In the genomic region with DNA sequence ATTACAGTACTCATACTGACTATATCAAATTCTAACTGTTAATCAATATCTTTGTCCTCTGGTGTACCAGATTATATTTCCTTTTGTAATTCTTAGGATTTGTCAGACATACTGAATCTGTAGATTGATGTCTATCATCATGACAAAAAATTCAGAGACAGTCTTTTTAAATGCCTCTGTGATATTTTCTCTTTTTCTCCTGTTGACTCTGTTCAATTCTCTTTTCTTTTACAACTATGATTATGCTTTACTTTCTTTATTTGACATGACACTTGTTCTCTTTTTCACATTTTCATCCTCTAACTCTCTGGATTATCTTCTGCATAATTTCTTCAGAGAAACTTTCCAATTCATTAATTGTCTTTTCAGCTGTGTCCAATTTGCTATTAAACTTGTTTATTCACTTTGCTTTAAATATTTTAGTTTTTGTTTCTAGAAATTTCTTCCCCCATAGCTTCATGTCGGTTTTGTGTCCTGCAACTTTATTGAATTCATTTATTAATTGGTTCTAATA, we compare ENCODE assay signal across 21 cellular contexts.
DNase-seq lines count a peak whose midpoint lies in the region; ATAC-seq, FAIRE-seq and TF ChIP-seq lines count a peak whose summit lies in the region.
"Had no signal": no experiment of that assay in that cellular context is flagged by ENCODE, and none has a peak within 500 bp of the region (broad histone marks: within the 10 kb centered on the region; RNA-seq: fewer than 3 reads in every experiment).

No MANE protein-coding gene starts in this region.

- H3K27me3 Mint-ChIP-seq in activated T-cell treated with anti-CD3 and anti-CD28 coated beads, Interleukin-2, amount 50 U/mL, for 72 hours (ENCODE audit: low read depth) = no peaks in the 10 kb centered on the region
- no peaks in the 10 kb centered on the region for H3K27me3 Mint-ChIP-seq in effector memory CD8-positive, alpha-beta T cell
- H3K27me3 Mint-ChIP-seq: B cell; CD4-positive, CD25-positive, alpha-beta regulatory T cell had no signal

- no peak for FAIRE-seq in K562 (lab: Jason Lieb, UNC)
- FAIRE-seq in islet of Langerhans (lab: Jason Lieb, UNC) = peak; percentile 13
- FAIRE-seq: G401.6, GM12892, H54 had no signal

- H3K9me3 ChIP-seq in HEK293 (ENCODE audit: control insufficient read depth, insufficient read depth, low read depth, low read length) (no peaks in the 10 kb centered on the region), K562 (replicated peaks; ENCODE audit: control insufficient read depth, insufficient read depth, low read depth, low read length) (no peaks in the 10 kb centered on the region), left ventricle myocardium inferior (replicated peaks) (peaks cover 55% of the 10 kb centered on the region)
- H3K9me3 ChIP-seq: HAP-1 had no signal

- no TSS peak for BruUV-seq in K562 (replicated peaks; lab: Mats Ljungman, UMichigan)

- H2AFZ ChIP-seq in K562 (ENCODE audit: low read depth, low read length) = no peak overlapping the region
- H2AFZ ChIP-seq: GM23338 had no signal

- CTCF ChIA-PET in HEK293 (lab: Yijun Ruan, JAX) (interaction anchor here (0.6 to 0.7 kb wide), 2 partner anchors 33 to 154 kb away, joined by 3 read pairs; a partner anchor contains a TSS), K562 (lab: Yijun Ruan, JAX; ENCODE audit: low intra/inter-chr PET ratio) (no interaction called here)

- no peaks in the 10 kb centered on the region for H3K4me1 Mint-ChIP-seq in activated T-cell treated with anti-CD3 and anti-CD28 coated beads, Interleukin-2, amount 50 U/mL, for 72 hours (ENCODE audit: low read depth)
- H3K4me1 Mint-ChIP-seq in effector memory CD8-positive, alpha-beta T cell (ENCODE audit: low read depth in 2 of 2) = no peaks in the 10 kb centered on the region
- H3K4me1 Mint-ChIP-seq: GM23338 had no signal

- TF ChIP-seq RAD21 in K562 (CRISPR knock-in tag; conservative IDR thresholded peaks at IDR 0.05 in 1 of 2, IDR thresholded peaks at IDR 0.05 in 1 of 2) = no peak

- H3K4me1 ChIP-seq in HEK293 (ENCODE audit: control insufficient read depth, insufficient read depth, low read length) (no peaks in the 10 kb centered on the region), K562 (replicated peaks in 1 of 2; ENCODE audit: control insufficient read depth in 2 of 2, insufficient read depth in 2 of 2, low read length in 2 of 2) (no peaks in the 10 kb centered on the region), left ventricle myocardium inferior (no peaks in the 10 kb centered on the region)
- H3K4me1 ChIP-seq: BLaER1, HAP-1 had no signal

- H3K4me2 ChIP-seq in K562 (ENCODE audit: insufficient read depth, low read length) = no peak overlapping the region
- H3K4me2 ChIP-seq: BLaER1, GM23338 had no signal

- peak overlapping the region; percentile 13 for H3K27ac Mint-ChIP-seq in activated T-cell treated with anti-CD3 and anti-CD28 coated beads, Interleukin-2, amount 50 U/mL, for 72 hours
- no peak overlapping the region for H3K27ac Mint-ChIP-seq in effector memory CD8-positive, alpha-beta T cell
- H3K27ac Mint-ChIP-seq: B cell; CD4-positive, CD25-positive, alpha-beta regulatory T cell; CD8-positive, alpha-beta T cell; GM23338 had no signal

- H3K79me2 ChIP-seq in K562 (ENCODE audit: control insufficient read depth, insufficient read depth, low read length) = no peaks in the 10 kb centered on the region

- intact Hi-C loops in K562 (cut with micrococcal nuclease) = no loop called here
- intact Hi-C loops in left ventricle myocardium inferior (cut with micrococcal nuclease) = no loop called here

- H3K36me3 ChIP-seq in HEK293 (ENCODE audit: control insufficient read depth in 2 of 2, insufficient read depth in 1 of 2, low read length in 2 of 2) (no peaks in the 10 kb centered on the region), K562 (ENCODE audit: control insufficient read depth, insufficient read depth, low read length) (no peaks in the 10 kb centered on the region), left ventricle myocardium inferior (no peaks in the 10 kb centered on the region)
- H3K36me3 ChIP-seq: BLaER1, HAP-1 had no signal

- H3K27ac ChIP-seq in HEK293 (ENCODE audit: extremely low read depth, low read depth, low read length) (no peak overlapping the region), K562 (ENCODE audit: extremely low read depth, low read depth, low read length) (no peak overlapping the region), left ventricle myocardium inferior (replicated peaks) (no peak overlapping the region)
- H3K27ac ChIP-seq: BLaER1, C4-2B had no signal

- H3K36me3 Mint-ChIP-seq in activated T-cell treated with anti-CD3 and anti-CD28 coated beads, Interleukin-2, amount 50 U/mL, for 72 hours (ENCODE audit: insufficient read depth in 2 of 2) = peaks cover 33 to 54% of the 10 kb centered on the region in 2 donors
- H3K36me3 Mint-ChIP-seq in effector memory CD8-positive, alpha-beta T cell (ENCODE audit: insufficient read depth) = no peaks in the 10 kb centered on the region

- H3K4me3 ChIP-seq in HEK293 (ENCODE audit: low read depth, low read length) (no peak overlapping the region), K562 (no peak overlapping the region), left ventricle myocardium inferior (no peak overlapping the region)
- H3K4me3 ChIP-seq: BLaER1, GM23338, HAP-1 had no signal

- H3K4me3 Mint-ChIP-seq in activated T-cell treated with anti-CD3 and anti-CD28 coated beads, Interleukin-2, amount 50 U/mL, for 72 hours = no peak overlapping the region
- no peak overlapping the region for H3K4me3 Mint-ChIP-seq in effector memory CD8-positive, alpha-beta T cell
- H3K4me3 Mint-ChIP-seq: B cell; CD4-positive, CD25-positive, alpha-beta regulatory T cell; CD8-positive, alpha-beta T cell; GM23338 had no signal

- no peak for DNase-seq in activated T-cell treated with anti-CD3 and anti-CD28 coated beads, Interleukin-2, amount 50 U/mL, for 72 hours
- DNase-seq in activated T-cell treated with anti-CD3 and anti-CD28 coated beads, Interleukin-2, amount 50 U/mL, for 1 hour = no peak
- DNase-seq in K562 (ENCODE audit: extremely low read depth in 1 of 4, low spot score in 3 of 4) (no peak), left ventricle myocardium inferior (no peak)
- DNase-seq in effector memory CD8-positive, alpha-beta T cell = no peak
- DNase-seq: Caco-2; CD4-positive, CD25-positive, alpha-beta regulatory T cell; CD8-positive, alpha-beta T cell; DMS153; DND-41 had no signal

- no peaks in the 10 kb centered on the region; the same call in 1 of the 2 replicates for H4K20me1 ChIP-seq in K562 (replicated peaks; ENCODE audit: control insufficient read depth, insufficient read depth, low read length)
- H4K20me1 ChIP-seq: BLaER1 had no signal

- H3K27me3 ChIP-seq in K562 (ENCODE audit: control insufficient read depth in 2 of 2, insufficient read depth in 2 of 2, low read length in 2 of 2) (peaks cover 0 to 4% of the 10 kb centered on the region in 2 experiments; a peak in 2 of 5 replicates), left ventricle myocardium inferior (ENCODE audit: low read depth) (no peaks in the 10 kb centered on the region)
- H3K27me3 ChIP-seq: BLaER1 had no signal

- H3K9me3 Mint-ChIP-seq in activated T-cell treated with anti-CD3 and anti-CD28 coated beads, Interleukin-2, amount 50 U/mL, for 72 hours = peaks cover 16 to 19% of the 10 kb centered on the region in 2 donors
- peaks cover 0 to 6% of the 10 kb centered on the region in 2 donors for H3K9me3 Mint-ChIP-seq in effector memory CD8-positive, alpha-beta T cell

- TF ChIP-seq CTCF in HEK293 (tag by site-specific recombination; IDR thresholded peaks at IDR 0.05) (no peak), K562 (IDR thresholded peaks at IDR 0.05 in 2 of 3, conservative IDR thresholded peaks at IDR 0.05 in 1 of 3; ENCODE audit: insufficient read depth in 2 of 3, low read depth in 1 of 3, low read length in 3 of 3) (no peak), left ventricle myocardium inferior (IDR thresholded peaks at IDR 0.05; ENCODE audit: borderline replicate concordance) (no peak)

- TF ChIP-seq POLR2A in K562 (conservative IDR thresholded peaks at IDR 0.05) = no peak

- in situ Hi-C loops in K562 (cut with MboI) = no loop called here

- POLR2A ChIA-PET in HEK293 (lab: Yijun Ruan, JAX) = no interaction called here
- POLR2A ChIA-PET in K562 (lab: Yijun Ruan, JAX) = interaction anchor here (1.3 kb wide), 1 partner anchor 10 kb away, joined by 3 read pairs; no protein-coding TSS in a partner anchor

- 0% methylated on average over 1 of the region's 1 CpG for WGBS in K562 (ENCODE audit: insufficient coverage, low coverage, missing lambda C conversion rate)

- no peaks in the 10 kb centered on the region for H3K9me1 ChIP-seq in K562 (ENCODE audit: control insufficient read depth, insufficient read depth, low read length)

- no peak overlapping the region for H3K9ac ChIP-seq in K562 (ENCODE audit: insufficient read depth in 1 of 2, low read depth in 2 of 2, low read length in 2 of 2)
- H3K9ac ChIP-seq: BLaER1 had no signal

- TF ChIP-seq EP300 in K562 (IDR thresholded peaks at IDR 0.05; ENCODE audit: low read length) = no peak

- ATAC-seq in activated T-cell treated with anti-CD3 and anti-CD28 coated beads, Interleukin-2, amount 50 U/mL, for 72 hours (replicated peaks in 1 of 2) = no peak
- ATAC-seq in K562 = no peak
- no peak for ATAC-seq in GM21786 (IDR thresholded peaks at IDR 0.05; ENCODE audit: unreplicated experiment)
- no peak for ATAC-seq in effector memory CD8-positive, alpha-beta T cell (replicated peaks)
- ATAC-seq: CD8-positive, alpha-beta T cell; GM23338 had no signal

TF ChIP-seq in HEK293, 187 proteins besides CTCF, POLR2A, EP300 and RAD21 (continues in another document):
- no peak for TF ChIP-seq ZNF112 (tag by site-specific recombination; IDR thresholded peaks at IDR 0.05)
- TF ChIP-seq, protein P1, sequence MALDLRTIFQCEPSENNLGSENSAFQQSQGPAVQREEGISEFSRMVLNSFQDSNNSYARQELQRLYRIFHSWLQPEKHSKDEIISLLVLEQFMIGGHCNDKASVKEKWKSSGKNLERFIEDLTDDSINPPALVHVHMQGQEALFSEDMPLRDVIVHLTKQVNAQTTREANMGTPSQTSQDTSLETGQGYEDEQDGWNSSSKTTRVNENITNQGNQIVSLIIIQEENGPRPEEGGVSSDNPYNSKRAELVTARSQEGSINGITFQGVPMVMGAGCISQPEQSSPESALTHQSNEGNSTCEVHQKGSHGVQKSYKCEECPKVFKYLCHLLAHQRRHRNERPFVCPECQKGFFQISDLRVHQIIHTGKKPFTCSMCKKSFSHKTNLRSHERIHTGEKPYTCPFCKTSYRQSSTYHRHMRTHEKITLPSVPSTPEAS (tag by site-specific recombination; IDR thresholded peaks at IDR 0.05) = no peak

TF ChIP-seq in K562, 482 proteins besides CTCF, POLR2A, EP300 and RAD21 (continues in another document):
- TF ChIP-seq HDGF (IDR thresholded peaks at IDR 0.05) (no peak), TRIM28 (IDR thresholded peaks at IDR 0.05) (peak; percentile 45; the same call in 1 of the 2 replicates)
